ENCODE assay signal across 15 cellular contexts in genomic region chr13:30873519-30873918, GRCh38. TPM values are rescaled to one million over a fixed set of nuclear protein-coding genes. Genes with fewer than 3 reads are reported as not detected.
A peak's percentile ranks its signal among the peaks of the same experiment; 100 is the strongest.
DNase-seq lines count a peak whose midpoint lies in the region; ATAC-seq and TF ChIP-seq lines count a peak whose summit lies in the region.
"Had no signal": no experiment of that assay in that cellular context is flagged by ENCODE, and none has a peak within 500 bp of the region (broad histone marks: within the 10 kb centered on the region; RNA-seq: fewer than 3 reads in every experiment).

No MANE protein-coding gene starts in this region.

- no peak for ATAC-seq in GM18870 (IDR thresholded peaks at IDR 0.05; ENCODE audit: unreplicated experiment)
- no peak for ATAC-seq in GM18505 (IDR thresholded peaks at IDR 0.05; ENCODE audit: unreplicated experiment)
- no peak for ATAC-seq in GM21367 (IDR thresholded peaks at IDR 0.05; ENCODE audit: unreplicated experiment)

- peak overlapping the region; percentile 55 for H3K9ac ChIP-seq in skeletal muscle satellite cell (ENCODE audit: low read depth, low read length)

- H3K27me3 ChIP-seq in skeletal muscle satellite cell (ENCODE audit: control insufficient read depth, insufficient read depth, low read length) = no peaks in the 10 kb centered on the region
- H3K27me3 ChIP-seq: left lung, tibial nerve had no signal

- peak overlapping the region; percentile 66 for H3K27ac ChIP-seq in angular gyrus (ENCODE audit: low read depth, low read length)

- no peaks in the 10 kb centered on the region for H3K9me3 ChIP-seq in skeletal muscle satellite cell (replicated peaks; ENCODE audit: low read length)
- H3K9me3 ChIP-seq: left lung, tibial nerve had no signal

- no peak overlapping the region for H3K4me2 ChIP-seq in skeletal muscle satellite cell (ENCODE audit: low read length)

- H3K4me3 ChIP-seq in fibroblast of the aortic adventitia (ENCODE audit: low read depth, low read length) = no peak overlapping the region
- H3K4me3 ChIP-seq in skeletal muscle satellite cell (ENCODE audit: low read length) = no peak overlapping the region
- H3K4me3 ChIP-seq: left lung, tibial nerve had no signal

- TF ChIP-seq CTCF in fibroblast of the aortic adventitia (IDR thresholded peaks at IDR 0.05; ENCODE audit: insufficient read depth, low read length) = no peak

- DNase-seq in ELF-1 (ENCODE audit: low read depth, low spot score) (peak; percentile 64), fibroblast of the aortic adventitia (ENCODE audit: low read depth) (peak; percentile 44), SIG-M5 (lab: John Stamatoyannopoulos, UW) (no peak)
- DNase-seq: activated CD4-positive, alpha-beta T cell treated with anti-CD3 and anti-CD28 coated beads, Interleukin-2, amount 50 U/mL, for 1 hour; NCI-H146; NCI-H526; stimulated activated CD4-positive, alpha-beta T cell treated with anti-CD3 and anti-CD28 coated beads, Interleukin-12 subunit alpha, Interleukin-12 subunit beta, amount 100 ng/mL, for 4 hours had no signal

- H3K36me3 ChIP-seq in skeletal muscle satellite cell (ENCODE audit: insufficient read depth, low read length) = no peaks in the 10 kb centered on the region
- H3K36me3 ChIP-seq: left lung, tibial nerve had no signal

- TF ChIP-seq POLR2A in GM18505 (IDR thresholded peaks at IDR 0.05; ENCODE audit: borderline replicate concordance, extremely low read depth, insufficient read depth, insufficient read length) = no peak

- peaks cover 52% of the 10 kb centered on the region for H3K4me1 ChIP-seq in skeletal muscle satellite cell (ENCODE audit: control insufficient read depth, insufficient read depth, low read length)
- H3K4me1 ChIP-seq: left lung had no signal

RNA-seq across cellular contexts. Expression of gene MEDAG, which starts 32.6 kb away (rescaled TPM):
- 122 and 325 TPM in 2 replicates for total RNA-seq in fibroblast of the aortic adventitia (ENCODE audit: low replicate concordance)
- 4.8 and 30.8 TPM in 2 replicates for total RNA-seq in skeletal muscle satellite cell (2012; rRNA removed)
- total RNA-seq: T-helper 2 cell treated with Interferon-gamma antibody and Interleukin-4, amounts not matched to agents 100 ng/mL and 5 ng/mL, for 36 hours had no signal

RNA-seq across cellular contexts. Expression of gene TEX26, which starts 58.9 kb away (rescaled TPM):
- total RNA-seq in fibroblast of the aortic adventitia (ENCODE audit: low replicate concordance) = not detected in 2 replicates
- not detected in 2 replicates for total RNA-seq in skeletal muscle satellite cell (2012; rRNA removed)
- total RNA-seq: T-helper 2 cell treated with Interferon-gamma antibody and Interleukin-4, amounts not matched to agents 100 ng/mL and 5 ng/mL, for 36 hours; tibial nerve had no signal
